ENCODE assay signal across 1 cellular context in the genomic region with DNA sequence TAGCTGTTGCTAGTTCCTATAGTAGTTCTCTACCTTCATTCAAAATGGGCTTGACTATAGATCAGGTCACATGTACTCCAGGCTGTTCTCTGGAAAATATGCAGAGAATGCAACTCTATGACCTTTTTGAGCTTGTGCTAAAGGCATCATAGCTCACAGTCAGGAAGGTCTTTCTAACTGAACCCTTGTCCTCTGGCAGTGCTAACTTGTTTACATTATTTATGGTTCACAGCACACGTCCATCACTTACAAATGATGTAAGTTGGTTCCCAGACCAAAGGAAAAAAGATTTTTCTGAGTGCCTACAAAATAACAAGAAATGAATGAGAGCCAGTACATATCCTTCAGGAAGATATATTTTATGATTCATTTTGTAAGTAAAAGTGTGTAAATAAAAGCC.
TF ChIP-seq lines count a peak whose summit lies in the region.

No MANE protein-coding gene starts in this region.

TF ChIP-seq in HepG2, 621 proteins besides CTCF, POLR2A, EP300 and RAD21 (continued from another document and continues in another):
- TF ChIP-seq DBP (CRISPR knock-in tag; IDR thresholded peaks at IDR 0.05; ENCODE audit: not compliant biosample characterization) = no peak
- peak; percentile 79 for TF ChIP-seq ZNF670 (CRISPR knock-in tag; IDR thresholded peaks at IDR 0.05; ENCODE audit: borderline replicate concordance)
- TF ChIP-seq KAT8 (CRISPR knock-in tag; IDR thresholded peaks at IDR 0.05) = peak; percentile 87
- TF ChIP-seq MED8 (CRISPR knock-in tag; IDR thresholded peaks at IDR 0.05; ENCODE audit: insufficient replicate concordance) = no peak
- TF ChIP-seq ZFY (CRISPR knock-in tag; IDR thresholded peaks at IDR 0.05) = no peak; the same call in 1 of the 2 replicates
- TF ChIP-seq ZBTB38 (CRISPR knock-in tag; IDR thresholded peaks at IDR 0.05) = no peak
- TF ChIP-seq AGO1 (IDR thresholded peaks at IDR 0.05; ENCODE audit: low read depth, low read length, poor library complexity, severe bottlenecking) = no peak
- TF ChIP-seq ELF1 (CRISPR knock-in tag; IDR thresholded peaks at IDR 0.05) = peak; percentile 58; the same call in 1 of the 2 replicates
- TF ChIP-seq KDM1A (CRISPR knock-in tag; IDR thresholded peaks at IDR 0.05) = peak; percentile 93
- TF ChIP-seq, protein P1, sequence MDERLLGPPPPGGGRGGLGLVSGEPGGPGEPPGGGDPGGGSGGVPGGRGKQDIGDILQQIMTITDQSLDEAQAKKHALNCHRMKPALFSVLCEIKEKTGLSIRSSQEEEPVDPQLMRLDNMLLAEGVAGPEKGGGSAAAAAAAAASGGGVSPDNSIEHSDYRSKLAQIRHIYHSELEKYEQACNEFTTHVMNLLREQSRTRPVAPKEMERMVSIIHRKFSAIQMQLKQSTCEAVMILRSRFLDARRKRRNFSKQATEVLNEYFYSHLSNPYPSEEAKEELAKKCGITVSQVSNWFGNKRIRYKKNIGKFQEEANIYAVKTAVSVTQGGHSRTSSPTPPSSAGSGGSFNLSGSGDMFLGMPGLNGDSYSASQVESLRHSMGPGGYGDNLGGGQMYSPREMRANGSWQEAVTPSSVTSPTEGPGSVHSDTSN (CRISPR knock-in tag; IDR thresholded peaks at IDR 0.05) = peak; percentile 84
- TF ChIP-seq ZNF234 (CRISPR knock-in tag; conservative IDR thresholded peaks at IDR 0.05) = no peak
- peak; percentile 95 for TF ChIP-seq KDM6A (CRISPR knock-in tag; IDR thresholded peaks at IDR 0.05; ENCODE audit: low read depth)
- TF ChIP-seq, protein P2, sequence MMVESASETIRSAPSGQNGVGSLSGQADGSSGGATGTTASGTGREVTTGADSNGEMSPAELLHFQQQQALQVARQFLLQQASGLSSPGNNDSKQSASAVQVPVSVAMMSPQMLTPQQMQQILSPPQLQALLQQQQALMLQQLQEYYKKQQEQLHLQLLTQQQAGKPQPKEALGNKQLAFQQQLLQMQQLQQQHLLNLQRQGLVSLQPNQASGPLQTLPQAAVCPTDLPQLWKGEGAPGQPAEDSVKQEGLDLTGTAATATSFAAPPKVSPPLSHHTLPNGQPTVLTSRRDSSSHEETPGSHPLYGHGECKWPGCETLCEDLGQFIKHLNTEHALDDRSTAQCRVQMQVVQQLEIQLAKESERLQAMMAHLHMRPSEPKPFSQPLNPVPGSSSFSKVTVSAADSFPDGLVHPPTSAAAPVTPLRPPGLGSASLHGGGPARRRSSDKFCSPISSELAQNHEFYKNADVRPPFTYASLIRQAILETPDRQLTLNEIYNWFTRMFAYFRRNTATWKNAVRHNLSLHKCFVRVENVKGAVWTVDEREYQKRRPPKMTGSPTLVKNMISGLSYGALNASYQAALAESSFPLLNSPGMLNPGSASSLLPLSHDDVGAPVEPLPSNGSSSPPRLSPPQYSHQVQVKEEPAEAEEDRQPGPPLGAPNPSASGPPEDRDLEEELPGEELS (CRISPR knock-in tag; IDR thresholded peaks at IDR 0.05) = peak; percentile 96
- TF ChIP-seq ZNF337 (CRISPR knock-in tag; IDR thresholded peaks at IDR 0.05; ENCODE audit: borderline replicate concordance, low read depth) = peak; percentile 95
- no peak for TF ChIP-seq PHF21A (CRISPR knock-in tag; IDR thresholded peaks at IDR 0.05)
- TF ChIP-seq ERF (CRISPR knock-in tag; IDR thresholded peaks at IDR 0.05) = peak; percentile 91
- TF ChIP-seq ZSCAN9 (CRISPR knock-in tag; IDR thresholded peaks at IDR 0.05; ENCODE audit: borderline replicate concordance) = peak; percentile 89; the same call in 1 of the 2 replicates
- TF ChIP-seq EED (CRISPR knock-in tag; IDR thresholded peaks at IDR 0.05) = no peak
- TF ChIP-seq, protein P3, sequence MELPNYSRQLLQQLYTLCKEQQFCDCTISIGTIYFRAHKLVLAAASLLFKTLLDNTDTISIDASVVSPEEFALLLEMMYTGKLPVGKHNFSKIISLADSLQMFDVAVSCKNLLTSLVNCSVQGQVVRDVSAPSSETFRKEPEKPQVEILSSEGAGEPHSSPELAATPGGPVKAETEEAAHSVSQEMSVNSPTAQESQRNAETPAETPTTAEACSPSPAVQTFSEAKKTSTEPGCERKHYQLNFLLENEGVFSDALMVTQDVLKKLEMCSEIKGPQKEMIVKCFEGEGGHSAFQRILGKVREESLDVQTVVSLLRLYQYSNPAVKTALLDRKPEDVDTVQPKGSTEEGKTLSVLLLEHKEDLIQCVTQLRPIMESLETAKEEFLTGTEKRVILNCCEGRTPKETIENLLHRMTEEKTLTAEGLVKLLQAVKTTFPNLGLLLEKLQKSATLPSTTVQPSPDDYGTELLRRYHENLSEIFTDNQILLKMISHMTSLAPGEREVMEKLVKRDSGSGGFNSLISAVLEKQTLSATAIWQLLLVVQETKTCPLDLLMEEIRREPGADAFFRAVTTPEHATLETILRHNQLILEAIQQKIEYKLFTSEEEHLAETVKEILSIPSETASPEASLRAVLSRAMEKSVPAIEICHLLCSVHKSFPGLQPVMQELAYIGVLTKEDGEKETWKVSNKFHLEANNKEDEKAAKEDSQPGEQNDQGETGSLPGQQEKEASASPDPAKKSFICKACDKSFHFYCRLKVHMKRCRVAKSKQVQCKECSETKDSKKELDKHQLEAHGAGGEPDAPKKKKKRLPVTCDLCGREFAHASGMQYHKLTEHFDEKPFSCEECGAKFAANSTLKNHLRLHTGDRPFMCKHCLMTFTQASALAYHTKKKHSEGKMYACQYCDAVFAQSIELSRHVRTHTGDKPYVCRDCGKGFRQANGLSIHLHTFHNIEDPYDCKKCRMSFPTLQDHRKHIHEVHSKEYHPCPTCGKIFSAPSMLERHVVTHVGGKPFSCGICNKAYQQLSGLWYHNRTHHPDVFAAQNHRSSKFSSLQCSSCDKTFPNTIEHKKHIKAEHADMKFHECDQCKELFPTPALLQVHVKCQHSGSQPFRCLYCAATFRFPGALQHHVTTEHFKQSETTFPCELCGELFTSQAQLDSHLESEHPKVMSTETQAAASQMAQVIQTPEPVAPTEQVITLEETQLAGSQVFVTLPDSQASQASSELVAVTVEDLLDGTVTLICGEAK (IDR thresholded peaks at IDR 0.05) = no peak
- TF ChIP-seq, protein P3 (CRISPR knock-in tag; IDR thresholded peaks at IDR 0.05) = no peak; the same call in 1 of the 2 replicates
- TF ChIP-seq ATRX (CRISPR knock-in tag; IDR thresholded peaks at IDR 0.05; ENCODE audit: borderline replicate concordance) = no peak
- TF ChIP-seq ZBTB25 (CRISPR knock-in tag; IDR thresholded peaks at IDR 0.05) = peak; percentile 68
- no peak for TF ChIP-seq MTF1 (CRISPR knock-in tag; IDR thresholded peaks at IDR 0.05)
- TF ChIP-seq TBX2 (CRISPR knock-in tag; IDR thresholded peaks at IDR 0.05; ENCODE audit: borderline replicate concordance) = peak; percentile 92
- TF ChIP-seq RERE (CRISPR knock-in tag; IDR thresholded peaks at IDR 0.05; ENCODE audit: low read depth) = peak; percentile 70
- TF ChIP-seq, protein P4, sequence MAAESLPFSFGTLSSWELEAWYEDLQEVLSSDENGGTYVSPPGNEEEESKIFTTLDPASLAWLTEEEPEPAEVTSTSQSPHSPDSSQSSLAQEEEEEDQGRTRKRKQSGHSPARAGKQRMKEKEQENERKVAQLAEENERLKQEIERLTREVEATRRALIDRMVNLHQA (CRISPR knock-in tag; IDR thresholded peaks at IDR 0.05) = no peak
- TF ChIP-seq, protein P5, sequence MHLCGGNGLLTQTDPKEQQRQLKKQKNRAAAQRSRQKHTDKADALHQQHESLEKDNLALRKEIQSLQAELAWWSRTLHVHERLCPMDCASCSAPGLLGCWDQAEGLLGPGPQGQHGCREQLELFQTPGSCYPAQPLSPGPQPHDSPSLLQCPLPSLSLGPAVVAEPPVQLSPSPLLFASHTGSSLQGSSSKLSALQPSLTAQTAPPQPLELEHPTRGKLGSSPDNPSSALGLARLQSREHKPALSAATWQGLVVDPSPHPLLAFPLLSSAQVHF (CRISPR knock-in tag; IDR thresholded peaks at IDR 0.05) = no peak
- TF ChIP-seq SMARCC2 (IDR thresholded peaks at IDR 0.05) = peak; percentile 68; the same call in 1 of the 2 replicates
- TF ChIP-seq, protein P6, sequence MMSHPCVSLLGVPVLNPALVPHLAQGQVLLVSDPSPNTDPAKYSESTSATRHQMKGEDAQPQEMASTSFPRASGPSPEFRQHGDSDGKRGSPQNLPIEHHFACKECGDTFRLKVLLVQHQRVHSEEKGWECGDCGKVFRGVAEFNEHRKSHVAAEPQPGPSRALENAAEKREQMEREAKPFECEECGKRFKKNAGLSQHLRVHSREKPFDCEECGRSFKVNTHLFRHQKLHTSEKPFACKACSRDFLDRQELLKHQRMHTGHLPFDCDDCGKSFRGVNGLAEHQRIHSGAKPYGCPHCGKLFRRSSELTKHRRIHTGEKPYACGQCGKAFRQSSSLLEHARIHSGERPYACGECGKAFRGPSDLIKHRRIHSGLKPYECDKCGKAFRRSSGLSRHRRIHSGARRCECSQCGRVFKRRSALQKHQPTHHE (CRISPR knock-in tag; IDR thresholded peaks at IDR 0.05; ENCODE audit: borderline replicate concordance) = no peak
- TF ChIP-seq, protein P7, sequence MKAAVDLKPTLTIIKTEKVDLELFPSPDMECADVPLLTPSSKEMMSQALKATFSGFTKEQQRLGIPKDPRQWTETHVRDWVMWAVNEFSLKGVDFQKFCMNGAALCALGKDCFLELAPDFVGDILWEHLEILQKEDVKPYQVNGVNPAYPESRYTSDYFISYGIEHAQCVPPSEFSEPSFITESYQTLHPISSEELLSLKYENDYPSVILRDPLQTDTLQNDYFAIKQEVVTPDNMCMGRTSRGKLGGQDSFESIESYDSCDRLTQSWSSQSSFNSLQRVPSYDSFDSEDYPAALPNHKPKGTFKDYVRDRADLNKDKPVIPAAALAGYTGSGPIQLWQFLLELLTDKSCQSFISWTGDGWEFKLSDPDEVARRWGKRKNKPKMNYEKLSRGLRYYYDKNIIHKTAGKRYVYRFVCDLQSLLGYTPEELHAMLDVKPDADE (CRISPR knock-in tag; IDR thresholded peaks at IDR 0.05) = no peak
- TF ChIP-seq ZNF235 (CRISPR knock-in tag; IDR thresholded peaks at IDR 0.05; ENCODE audit: borderline replicate concordance) = no peak
